Comparison of ENCODE assay signal across 28 cellular contexts in genomic region chr17:61867033-61867432, GRCh38. TPM values are rescaled to one million over a fixed set of nuclear protein-coding genes. Genes with fewer than 3 reads are reported as not detected.
"Had no signal": no experiment of that assay in that cellular context is flagged by ENCODE, and none has a peak within 500 bp of the region (broad histone marks: within the 10 kb centered on the region; RNA-seq: fewer than 3 reads in every experiment).

No MANE protein-coding gene starts in this region.

- H3K27ac ChIP-seq: left lung, lower lobe of right lung, ovary, right atrium auricular region, right lobe of liver, stomach, suprapubic skin, thoracic aorta, tibial artery, upper lobe of right lung had no signal

- H3K4me3 Mint-ChIP-seq: immature natural killer cell; naive thymus-derived CD8-positive, alpha-beta T cell; stimulated activated naive B cell treated with anti-CD40 and anti-IgM and Interleukin-4, amounts not matched to agents 10 μg/mL and 1 μg/mL and 100 μg/mL, for 72 hours had no signal

- H3K27ac Mint-ChIP-seq: immature natural killer cell; nephron; progenitor cell of endocrine pancreas; stimulated activated naive B cell treated with anti-CD40 and anti-IgM and Interleukin-4, amounts not matched to agents 10 μg/mL and 1 μg/mL and 100 μg/mL, for 72 hours had no signal

- H3K27me3 ChIP-seq: left lung, ovary, right atrium auricular region, right lobe of liver, stomach, suprapubic skin, tibial artery, upper lobe of right lung had no signal

- H3K9me3 Mint-ChIP-seq: immature natural killer cell; naive thymus-derived CD8-positive, alpha-beta T cell; nephron; stimulated activated naive B cell treated with anti-CD40 and anti-IgM and Interleukin-4, amounts not matched to agents 10 μg/mL and 1 μg/mL and 100 μg/mL, for 72 hours had no signal

- H3K36me3 ChIP-seq: ovary had no signal

- ATAC-seq: left colon; left lung; lower lobe of right lung; naive thymus-derived CD8-positive, alpha-beta T cell; right lobe of liver; stimulated activated naive B cell treated with anti-CD40 and anti-IgM and Interleukin-4, amounts not matched to agents 10 μg/mL and 1 μg/mL and 100 μg/mL, for 72 hours; stimulated activated naive CD8-positive, alpha-beta T cell treated with anti-CD3 and anti-CD28 coated beads, Interleukin-15, Interleukin-2, amounts not matched to agents 100 U/mL and 50 U/mL, for 24 hours; upper lobe of right lung had no signal

- H3K4me3 ChIP-seq: left lung, lower lobe of right lung, ovary, right atrium auricular region, right lobe of liver, smooth muscle cell, stomach, suprapubic skin, thoracic aorta, tibial artery, upper lobe of right lung had no signal

- DNase-seq: hypothalamus; immature natural killer cell; kidney; left colon; left lung; lower lobe of right lung; mammary epithelial cell; mesenchymal stem cell; naive thymus-derived CD8-positive, alpha-beta T cell; ovary; right lobe of liver; stimulated activated CD4-positive, alpha-beta T cell treated with anti-CD3 and anti-CD28 coated beads, Interleukin-1b, Interleukin-23, amount 100 ng/mL, for 48 hours; stimulated activated CD4-positive, alpha-beta T cell treated with anti-CD3 and anti-CD28 coated beads, Interleukin-2, amount 100 ng/mL, for 48 hours; stimulated activated CD4-positive, alpha-beta T cell treated with anti-CD3 and anti-CD28 coated beads, Interleukin-4, amount 100 ng/mL, for 4 hours; stimulated activated CD8-positive, alpha-beta memory T cell treated with anti-CD3 and anti-CD28 coated beads, Interleukin-4, amount 100 ng/mL, for 48 hours; stimulated activated naive B cell treated with anti-CD40 and anti-IgM and Interleukin-4, amounts not matched to agents 10 μg/mL and 1 μg/mL and 100 μg/mL, for 72 hours; stimulated activated naive CD8-positive, alpha-beta T cell treated with anti-CD3 and anti-CD28 coated beads, Interleukin-15, Interleukin-2, amounts not matched to agents 100 U/mL and 50 U/mL, for 24 hours; stomach; tibial artery; trophoblast cell; upper lobe of right lung had no signal

- FAIRE-seq: islet of Langerhans, kidney had no signal

- H3K9me3 ChIP-seq: left lung, lower lobe of right lung, ovary, right atrium auricular region, right lobe of liver, stomach, suprapubic skin, thoracic aorta, tibial artery, upper lobe of right lung had no signal

- H3K4me2 ChIP-seq: smooth muscle cell had no signal

RNA-seq across cellular contexts. Expression of gene BRIP1, which starts 3.7 kb away (rescaled TPM):
- total RNA-seq: right atrium auricular region had no signal
